ENCODE assay signal across 16 cellular contexts in genomic region chr5:89268460-89268859, GRCh38.
DNase-seq lines count a peak whose midpoint lies in the region; ATAC-seq and TF ChIP-seq lines count a peak whose summit lies in the region.
"Had no signal": no experiment of that assay in that cellular context is flagged by ENCODE, and none has a peak within 500 bp of the region (broad histone marks: within the 10 kb centered on the region; RNA-seq: fewer than 3 reads in every experiment).

No MANE protein-coding gene starts in this region.

- intact Hi-C loops in tibial artery (cut with DNase I; ENCODE audit: low total_unique reads) = no loop called here

- H3K9me3 ChIP-seq in Loucy (ENCODE audit: insufficient read depth, low read depth, low read length) (no peaks in the 10 kb centered on the region), tibial artery (no peaks in the 10 kb centered on the region)

- no peaks in the 10 kb centered on the region for H4K20me1 ChIP-seq in Loucy (ENCODE audit: insufficient read depth, low read length, poor library complexity, severe bottlenecking)

- H3F3A ChIP-seq in Loucy (ENCODE audit: low read depth) = no peaks in the 10 kb centered on the region

- peak overlapping the region; percentile 60; the same call in 1 of the 2 replicates for H2AFZ ChIP-seq in Loucy (ENCODE audit: low read length)

- TF ChIP-seq CTCF in GM20000 (IDR thresholded peaks at IDR 0.05; ENCODE audit: extremely low read depth, missing control alignments) (no peak), Loucy (conservative IDR thresholded peaks at IDR 0.05; ENCODE audit: low read length) (no peak), tibial artery (IDR thresholded peaks at IDR 0.05) (no peak)

- DNase-seq in GM20000 (ENCODE audit: low spot score) = peak; percentile 12
- peak; percentile 51 for DNase-seq in epithelial cell of prostate (ENCODE audit: low read depth, low spot score)
- DNase-seq in superior temporal gyrus (ENCODE audit: extremely low spot score) = peak; percentile 50
- no peak for DNase-seq in NCI-H510A treated with DMSO at 0.1 percent for 48 hours (lab: John Stamatoyannopoulos, UW)
- DNase-seq in NCI-H526 (lab: John Stamatoyannopoulos, UW) = no peak
- DNase-seq in tibial artery = no peak
- DNase-seq: activated CD4-positive, alpha-beta T cell treated with anti-CD3 and anti-CD28 coated beads for 4 hours; activated T-cell treated with anti-CD3 and anti-CD28 coated beads, Interleukin-2, amount 50 U/mL, for 4 hours; NCI-H1105; NCI-H226; small intestine; substantia nigra had no signal

- H3K9me2 ChIP-seq in Loucy (replicated peaks; ENCODE audit: low read depth, low read length) = no peaks in the 10 kb centered on the region

- H3K27ac ChIP-seq in epithelial cell of prostate (peak overlapping the region; percentile 25), tibial artery (no peak overlapping the region)

- peaks cover 48% of the 10 kb centered on the region for H3K4me1 ChIP-seq in Loucy (ENCODE audit: insufficient read depth, low read length, poor library complexity, severe bottlenecking)
- H3K4me1 ChIP-seq in tibial artery = peaks cover 0 to 37% (median 1%) of the 10 kb centered on the region in 4 donors

- H3K4me3 ChIP-seq in Loucy (ENCODE audit: low read length, poor library complexity, severe bottlenecking) (no peak overlapping the region), tibial artery (no peak overlapping the region)

- no peak overlapping the region for H3K9ac ChIP-seq in Loucy (ENCODE audit: low read depth, low read length, poor library complexity, severe bottlenecking)

- H3K27me3 ChIP-seq in Loucy (ENCODE audit: insufficient read depth, low read length, poor library complexity, severe bottlenecking) = no peaks in the 10 kb centered on the region
- no peaks in the 10 kb centered on the region for H3K27me3 ChIP-seq in tibial artery

- ATAC-seq in GM18907 (IDR thresholded peaks at IDR 0.05; ENCODE audit: unreplicated experiment) = no peak
- ATAC-seq: activated T-cell treated with anti-CD3 and anti-CD28 coated beads, Interleukin-2, amount 50 U/mL, for 4 hours; esophagus mucosa; Panc1 had no signal

- no peaks in the 10 kb centered on the region for H3K36me3 ChIP-seq in Loucy (ENCODE audit: insufficient read depth, low read length)
- H3K36me3 ChIP-seq in tibial artery = no peaks in the 10 kb centered on the region

- no peaks in the 10 kb centered on the region for H3K79me2 ChIP-seq in Loucy (ENCODE audit: insufficient read depth, low read length)

- no peak overlapping the region for H3K4me2 ChIP-seq in Loucy (ENCODE audit: low read depth, low read length, poor library complexity, severe bottlenecking)

Comparison
In these comparisons a context has a peak if more than half of its experiments do, and no peak if none do; other contexts are left out.
1. DNase-seq: peak in GM20000 (single experiment), epithelial cell of prostate (single experiment) and superior temporal gyrus (single experiment); none in NCI-H510A treated with DMSO at 0.1 percent for 48 hours (single experiment), NCI-H526 (0 of 2) and tibial artery (0 of 2).